8 cellular contexts compared by ENCODE assay signal in genomic region chr10:17257466-17258321, GRCh38. TPM values are rescaled to one million over a fixed set of nuclear protein-coding genes. Genes with fewer than 3 reads are reported as not detected.
DNase-seq lines count a peak whose midpoint lies in the region; ATAC-seq, FAIRE-seq and TF ChIP-seq lines count a peak whose summit lies in the region.

No MANE protein-coding gene starts in this region.

- intact Hi-C loops in A673 (cut with micrococcal nuclease; ENCODE audit: unreplicated experiment): loop anchor here (1.0 to 2.0 kb wide), 3 partner anchors 366 to 425 kb away; no protein-coding TSS in a partner anchor
- intact Hi-C loops in activated CD4-positive, alpha-beta memory T cell treated with anti-CD3 and anti-CD28 coated beads for 36 hours (cut with micrococcal nuclease): loop anchor here (1.0 kb wide), 3 partner anchors 366 to 429 kb away; no protein-coding TSS in a partner anchor

- peaks cover 12% of the 10 kb centered on the region for H3K4me1 ChIP-seq in A673 (ENCODE audit: insufficient read depth, low read length, poor library complexity, severe bottlenecking)

- ATAC-seq in HG03045 (IDR thresholded peaks at IDR 0.05; ENCODE audit: unreplicated experiment): peak; percentile 77

- H3K4me3 Mint-ChIP-seq in activated CD4-positive, alpha-beta memory T cell treated with anti-CD3 and anti-CD28 coated beads for 36 hours: peak overlapping the region; percentile 5
- H3K4me3 Mint-ChIP-seq in stimulated activated naive CD8-positive, alpha-beta T cell treated with anti-CD3 and anti-CD28 coated beads, Interleukin-15, Interleukin-2, amounts not matched to agents 100 ng/mL and 50 ng/mL, for 24 hours: peak overlapping the region; percentile 50

- no peak overlapping the region for H3K27ac Mint-ChIP-seq in activated CD4-positive, alpha-beta memory T cell treated with anti-CD3 and anti-CD28 coated beads for 36 hours
- H3K27ac Mint-ChIP-seq in stimulated activated naive CD8-positive, alpha-beta T cell treated with anti-CD3 and anti-CD28 coated beads, Interleukin-15, Interleukin-2, amounts not matched to agents 100 ng/mL and 50 ng/mL, for 24 hours: peak overlapping the region; percentile 51

- H3K27me3 ChIP-seq in A673 (replicated peaks; ENCODE audit: insufficient read depth, low read depth, low read length, poor library complexity): no peaks in the 10 kb centered on the region

- H3K27ac ChIP-seq in A673 (ENCODE audit: low read depth, low read length, poor library complexity, severe bottlenecking): no peak overlapping the region

- H3K9me3 ChIP-seq in A673 (ENCODE audit: low read depth, low read length, poor library complexity, severe bottlenecking): peaks cover 8% of the 10 kb centered on the region

- TF ChIP-seq CTCF in A673 (conservative IDR thresholded peaks at IDR 0.05; ENCODE audit: low read depth, low read length) (peak; percentile 90), GM12864 (IDR thresholded peaks at IDR 0.05; ENCODE audit: low read depth, low read length, missing control alignments) (peak; percentile 73)

- H3K9me3 Mint-ChIP-seq in activated CD4-positive, alpha-beta memory T cell treated with anti-CD3 and anti-CD28 coated beads for 36 hours: peaks cover 16% of the 10 kb centered on the region
- peaks cover 6% of the 10 kb centered on the region for H3K9me3 Mint-ChIP-seq in stimulated activated naive CD8-positive, alpha-beta T cell treated with anti-CD3 and anti-CD28 coated beads, Interleukin-15, Interleukin-2, amounts not matched to agents 100 ng/mL and 50 ng/mL, for 24 hours

- DNase-seq in A673 (ENCODE audit: low spot score) (peak; percentile 86), GM12864 (ENCODE audit: low read depth) (peak; percentile 27), NCI-H526 treated with DMSO at 0.1 percent for 48 hours (lab: John Stamatoyannopoulos, UW) (peak; percentile 3), middle frontal gyrus (ENCODE audit: extremely low spot score, low spot score) (peak; percentile 37)
- DNase-seq in activated CD4-positive, alpha-beta memory T cell treated with anti-CD3 and anti-CD28 coated beads for 36 hours: peak; percentile 58

- peaks cover 5% of the 10 kb centered on the region for H3K4me1 Mint-ChIP-seq in activated CD4-positive, alpha-beta memory T cell treated with anti-CD3 and anti-CD28 coated beads for 36 hours (ENCODE audit: low read depth)
- peaks cover 13% of the 10 kb centered on the region for H3K4me1 Mint-ChIP-seq in stimulated activated naive CD8-positive, alpha-beta T cell treated with anti-CD3 and anti-CD28 coated beads, Interleukin-15, Interleukin-2, amounts not matched to agents 100 ng/mL and 50 ng/mL, for 24 hours (ENCODE audit: low read depth)

- POLR2A ChIA-PET in A673 (lab: Charles Lee; ENCODE audit: low non-redundant PET): no interaction called here
- POLR2A ChIA-PET in activated CD4-positive, alpha-beta memory T cell treated with anti-CD3 and anti-CD28 coated beads for 36 hours (lab: Charles Lee): no interaction called here

- H3K4me3 ChIP-seq in A673 (ENCODE audit: low read depth, low read length, poor library complexity, severe bottlenecking) (no peak overlapping the region), GM12864 (ENCODE audit: low read depth, low read length) (no peak overlapping the region)

- no TSS peak for BruUV-seq in A673 (replicated peaks; lab: Mats Ljungman, UMichigan)

- CTCF ChIA-PET in A673 (lab: Charles Lee): no interaction called here
- CTCF ChIA-PET in activated CD4-positive, alpha-beta memory T cell treated with anti-CD3 and anti-CD28 coated beads for 36 hours (lab: Charles Lee): interaction anchor here (0.7 to 1.7 kb wide), 21 partner anchors 8 to 441 kb away, joined by 3 to 15 read pairs (median 5); partner anchors contain the start of gene RSU1

- no peaks in the 10 kb centered on the region for H3K27me3 Mint-ChIP-seq in activated CD4-positive, alpha-beta memory T cell treated with anti-CD3 and anti-CD28 coated beads for 36 hours
- no peaks in the 10 kb centered on the region for H3K27me3 Mint-ChIP-seq in stimulated activated naive CD8-positive, alpha-beta T cell treated with anti-CD3 and anti-CD28 coated beads, Interleukin-15, Interleukin-2, amounts not matched to agents 100 ng/mL and 50 ng/mL, for 24 hours

- peak; percentile 90 for FAIRE-seq in endometrium (lab: Jason Lieb, UNC)

- H3K36me3 ChIP-seq in A673 (ENCODE audit: insufficient read depth, low read length, poor library complexity, severe bottlenecking): no peaks in the 10 kb centered on the region

- H3K36me3 Mint-ChIP-seq in activated CD4-positive, alpha-beta memory T cell treated with anti-CD3 and anti-CD28 coated beads for 36 hours: no peaks in the 10 kb centered on the region
- H3K36me3 Mint-ChIP-seq in stimulated activated naive CD8-positive, alpha-beta T cell treated with anti-CD3 and anti-CD28 coated beads, Interleukin-15, Interleukin-2, amounts not matched to agents 100 ng/mL and 50 ng/mL, for 24 hours (ENCODE audit: low read depth): no peaks in the 10 kb centered on the region

RNA-seq across cellular contexts. Expression of gene VIM, which starts 29.7 kb away (rescaled TPM):
- 1,489 and 1,873 TPM in 2 replicates for total RNA-seq in A673 (2021)
- 100 to 1,000 TPM; 515 to 525 TPM for total RNA-seq in activated CD4-positive, alpha-beta memory T cell treated with anti-CD3 and anti-CD28 coated beads for 36 hours

RNA-seq across cellular contexts. Expression of gene TRDMT1, which starts 56.2 kb away (rescaled TPM):
- 14.0 and 14.1 TPM in 2 replicates for total RNA-seq in A673 (2021)
- total RNA-seq in activated CD4-positive, alpha-beta memory T cell treated with anti-CD3 and anti-CD28 coated beads for 36 hours: 1 to 10 TPM; 5.0 to 5.8 TPM

Comparison
In these comparisons a context has a peak if more than half of its experiments do, and no peak if none do; other contexts are left out.
1. DNase-seq: peak in every context shown above with its lines; median percentile 86 in A673; 58 in activated CD4-positive, alpha-beta memory T cell treated with anti-CD3 and anti-CD28 coated beads for 36 hours; 37 in middle frontal gyrus; 27 in GM12864; 3 in NCI-H526 treated with DMSO at 0.1 percent for 48 hours.